Comparison of ENCODE assay signal across 11 cellular contexts in the genomic region with DNA sequence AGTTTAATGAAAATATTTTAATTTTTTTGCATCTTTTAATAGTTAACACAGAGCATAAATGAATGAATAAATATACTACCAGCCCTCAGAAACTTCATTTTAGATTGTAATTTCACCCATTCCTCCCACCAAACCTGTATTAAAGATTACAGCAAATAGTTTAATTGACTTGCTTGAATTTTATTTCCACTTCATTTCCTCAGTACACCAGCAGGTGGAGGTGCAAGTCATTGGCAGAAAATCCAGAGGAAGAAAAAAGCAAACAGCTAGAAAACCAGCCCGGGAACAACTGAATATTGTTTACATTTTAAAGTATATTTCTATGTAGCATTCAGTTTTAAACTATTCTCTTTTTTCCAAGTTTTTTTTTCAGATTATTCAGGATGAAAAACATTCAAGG.
DNase-seq lines count a peak whose midpoint lies in the region; ATAC-seq and TF ChIP-seq lines count a peak whose summit lies in the region.
"Had no signal": no experiment of that assay in that cellular context is flagged by ENCODE, and none has a peak within 500 bp of the region (broad histone marks: within the 10 kb centered on the region; RNA-seq: fewer than 3 reads in every experiment).

No MANE protein-coding gene starts in this region.

- WGBS in body of pancreas, 2 donors, result 0 to 5% methylated on average over 1 of the region's 1 CpG
- WGBS in neuronal stem cell (ENCODE audit: extremely low coverage in 2 of 2, insufficient read length in 2 of 2, insufficient replicate concordance in 1 of 2), 2 donors, result no CpG with 5 or more reads among the region's 1 CpG

- H3K79me1 ChIP-seq in neuronal stem cell (ENCODE audit: low read depth, low read length), result no peaks in the 10 kb centered on the region

- DNase-seq in NCI-H2081 (lab: John Stamatoyannopoulos, UW) (peak; percentile 21 to 23), NCI-H2081 treated with DMSO at 0.1 percent for 48 hours (lab: John Stamatoyannopoulos, UW) (no peak), Karpas-422 (peak; percentile 66), body of pancreas (no peak), neuronal stem cell (ENCODE audit: low spot score) (no peak), cortex of kidney (lab: John Stamatoyannopoulos, UW) (no peak)
- DNase-seq: activated CD4-positive, alpha-beta T cell treated with anti-CD3 and anti-CD28 coated beads for 4 hours; cerebellar nuclear complex; stimulated activated naive CD4-positive, alpha-beta T cell treated with Interleukin-2 at 50 U/mL for 16 hours had no signal

- H2BK15ac ChIP-seq in neuronal stem cell (ENCODE audit: low read length), result no peak overlapping the region

- H3K36me3 ChIP-seq in Karpas-422 (ENCODE audit: insufficient read depth, low read length), result no peaks in the 10 kb centered on the region
- no peaks in the 10 kb centered on the region for H3K36me3 ChIP-seq in body of pancreas (replicated peaks in 1 of 2; ENCODE audit: insufficient read depth in 1 of 2, low read depth in 2 of 2)
- no peaks in the 10 kb centered on the region for H3K36me3 ChIP-seq in neuronal stem cell (replicated peaks in 1 of 2; ENCODE audit: control insufficient read depth in 2 of 2, insufficient read depth in 2 of 2, low read length in 2 of 2)

- H2AFZ ChIP-seq in Karpas-422 (ENCODE audit: low read length) (no peak overlapping the region), neuronal stem cell (ENCODE audit: low read length) (peak overlapping the region; percentile 57)

- peak in 5 of 7 experiments; percentile 23 to 29 (median 25) for TF ChIP-seq CTCF in body of pancreas (IDR thresholded peaks at IDR 0.05)

- H3K9me2 ChIP-seq in Karpas-422 (replicated peaks; ENCODE audit: insufficient read depth, low read length), result no peaks in the 10 kb centered on the region

- H3K4me1 ChIP-seq in Karpas-422 (ENCODE audit: low read length) (no peaks in the 10 kb centered on the region), body of pancreas (peaks cover 6% of the 10 kb centered on the region), neuronal stem cell (ENCODE audit: control insufficient read depth in 2 of 2, insufficient read depth in 1 of 2, low read depth in 1 of 2, low read length in 2 of 2) (peaks cover 0 to 1% of the 10 kb centered on the region in 2 donors)

- H4K8ac ChIP-seq in neuronal stem cell (ENCODE audit: low read depth, low read length), result no peak overlapping the region

- H3K18ac ChIP-seq in neuronal stem cell (ENCODE audit: low read length), result no peak overlapping the region

- H3K14ac ChIP-seq in neuronal stem cell (ENCODE audit: low read length), result no peak overlapping the region

- H3K27ac ChIP-seq in Karpas-422 (ENCODE audit: low read length), result no peak overlapping the region
- no peak overlapping the region for H3K27ac ChIP-seq in body of pancreas
- no peak overlapping the region for H3K27ac ChIP-seq in neuronal stem cell (replicated peaks; ENCODE audit: low read length)

- no peak overlapping the region for H3K4me3 ChIP-seq in Karpas-422 (ENCODE audit: low read length)
- no peak overlapping the region for H3K4me3 ChIP-seq in body of pancreas
- H3K4me3 ChIP-seq in neuronal stem cell (ENCODE audit: low read length in 2 of 2), result no peak overlapping the region

- no peak overlapping the region for H2BK5ac ChIP-seq in neuronal stem cell (ENCODE audit: low read length)

- no peak overlapping the region for H4K91ac ChIP-seq in neuronal stem cell (ENCODE audit: low read depth, low read length, poor library complexity)

- H3K9me3 ChIP-seq in Karpas-422 (ENCODE audit: low read length) (no peaks in the 10 kb centered on the region), body of pancreas (no peaks in the 10 kb centered on the region), neuronal stem cell (replicated peaks in 1 of 2; ENCODE audit: control insufficient read depth in 2 of 2, insufficient read depth in 1 of 2, low read depth in 1 of 2, low read length in 2 of 2) (no peaks in the 10 kb centered on the region)

- no peak overlapping the region for H2BK120ac ChIP-seq in neuronal stem cell (ENCODE audit: low read depth, low read length)

- H3K27me3 ChIP-seq in Karpas-422 (ENCODE audit: low read length) (no peaks in the 10 kb centered on the region), body of pancreas (peaks cover 0 to 6% of the 10 kb centered on the region in 2 donors), neuronal stem cell (ENCODE audit: control insufficient read depth in 3 of 3, insufficient read depth in 3 of 3, low read depth in 1 of 3, low read length in 3 of 3) (peaks cover 0 to 10% (median 0%) of the 10 kb centered on the region in 3 experiments)

- intact Hi-C loops in body of pancreas (cut with DNase I), result loop anchor here (10.0 kb wide), 1 partner anchor 242 kb away; no protein-coding TSS in a partner anchor

- H3K4me2 ChIP-seq in Karpas-422 (ENCODE audit: low read depth, low read length, poor library complexity, severe bottlenecking), result no peak overlapping the region
- no peak overlapping the region for H3K4me2 ChIP-seq in neuronal stem cell (ENCODE audit: insufficient read depth, low read length, poor library complexity, severe bottlenecking)

- TF ChIP-seq POLR2A in body of pancreas (IDR thresholded peaks at IDR 0.05), result no peak

- ATAC-seq in body of pancreas (no peak), HG03280 (IDR thresholded peaks at IDR 0.05; ENCODE audit: unreplicated experiment) (no peak), HG02870 (IDR thresholded peaks at IDR 0.05; ENCODE audit: unreplicated experiment) (no peak)

- H3K4ac ChIP-seq in neuronal stem cell (ENCODE audit: low read length), result no peak overlapping the region

- no peak overlapping the region for H2BK12ac ChIP-seq in neuronal stem cell (ENCODE audit: low read length)

- H3K23ac ChIP-seq in neuronal stem cell (ENCODE audit: low read depth, low read length, poor library complexity), result no peak overlapping the region

- H4K20me1 ChIP-seq in Karpas-422 (ENCODE audit: insufficient read depth, low read depth, low read length), result no peaks in the 10 kb centered on the region

- no peak overlapping the region for H2AK5ac ChIP-seq in neuronal stem cell (ENCODE audit: low read depth, low read length)

- H3K79me2 ChIP-seq in Karpas-422 (ENCODE audit: low read length), result no peaks in the 10 kb centered on the region

- no peak overlapping the region for H3K9ac ChIP-seq in Karpas-422 (ENCODE audit: low read length)
- no peak overlapping the region for H3K9ac ChIP-seq in neuronal stem cell (ENCODE audit: low read depth, low read length, poor library complexity)

Comparison
In these comparisons a context has a peak if more than half of its experiments do, and no peak if none do; other contexts are left out.
1. DNase-seq: peak in NCI-H2081 (2 of 2) and Karpas-422 (single experiment); none in NCI-H2081 treated with DMSO at 0.1 percent for 48 hours (single experiment), body of pancreas (0 of 4), neuronal stem cell (single experiment) and cortex of kidney (single experiment).